In genomic region chr18:36189486-36189885, GRCh38 we compare ENCODE assay signal across 16 cellular contexts. TPM values are rescaled to one million over a fixed set of nuclear protein-coding genes. Genes with fewer than 3 reads are reported as not detected.
DNase-seq lines count a peak whose midpoint lies in the region; TF ChIP-seq lines count a peak whose summit lies in the region.
"Had no signal": no experiment of that assay in that cellular context is flagged by ENCODE, and none has a peak within 500 bp of the region (broad histone marks: within the 10 kb centered on the region; RNA-seq: fewer than 3 reads in every experiment).

No MANE protein-coding gene starts in this region.

- CTCF ChIA-PET in Caco-2 (lab: Charles Lee) = no interaction called here

- H3K4me3 Mint-ChIP-seq in Caco-2 (ENCODE audit: unreplicated experiment) (peak overlapping the region; percentile 65), nephron (peak overlapping the region; percentile 86 to 88 (median 88))

- H3K9me3 ChIP-seq in Caco-2 (no peaks in the 10 kb centered on the region), adipocyte (ENCODE audit: control insufficient read depth, low read length) (no peaks in the 10 kb centered on the region)
- H3K9me3 ChIP-seq: SJSA1 had no signal

- no peak overlapping the region for H3K9ac ChIP-seq in adipocyte (ENCODE audit: low read length)

- H3K27me3 ChIP-seq in Caco-2 (replicated peaks; ENCODE audit: control insufficient read depth, insufficient read depth, low read length) (no peaks in the 10 kb centered on the region), adipocyte (replicated peaks; ENCODE audit: control insufficient read depth, insufficient read depth, low read length) (peaks cover 3% of the 10 kb centered on the region)
- H3K27me3 ChIP-seq: SJSA1 had no signal

- 0 out of 2 replicates have a peak, but pooled peaks cover 5% of the 10 kb centered on the region for H3K4me1 ChIP-seq in Caco-2
- H3K4me1 ChIP-seq in adipocyte (ENCODE audit: control insufficient read depth, insufficient read depth, low read length) = peaks cover 14% of the 10 kb centered on the region

- no peaks in the 10 kb centered on the region for H3K9me3 Mint-ChIP-seq in Caco-2 (ENCODE audit: unreplicated experiment)
- H3K9me3 Mint-ChIP-seq in nephron = no peaks in the 10 kb centered on the region
- H3K9me3 Mint-ChIP-seq: CD4-positive, CD25-positive, alpha-beta regulatory T cell; HFFc6 had no signal

- no peaks in the 10 kb centered on the region for H3K36me3 Mint-ChIP-seq in Caco-2 (ENCODE audit: insufficient read depth, unreplicated experiment)
- H3K36me3 Mint-ChIP-seq in nephron (ENCODE audit: low read depth) = no peaks in the 10 kb centered on the region
- H3K36me3 Mint-ChIP-seq: CD4-positive, CD25-positive, alpha-beta regulatory T cell had no signal

- no TSS peak for BruUV-seq in Caco-2 (replicated peaks; lab: Mats Ljungman, UMichigan)

- POLR2A ChIA-PET in Caco-2 (lab: Charles Lee) = no interaction called here

- H3K27ac Mint-ChIP-seq in Caco-2 (ENCODE audit: unreplicated experiment) (no peak overlapping the region), nephron (no peak overlapping the region)
- H3K27ac Mint-ChIP-seq: B cell; CD4-positive, CD25-positive, alpha-beta regulatory T cell; HFFc6 had no signal

- H3K36me3 ChIP-seq in Caco-2 (ENCODE audit: control insufficient read depth, insufficient read depth, low read length) = no peaks in the 10 kb centered on the region
- no peaks in the 10 kb centered on the region for H3K36me3 ChIP-seq in adipocyte (ENCODE audit: control insufficient read depth, insufficient read depth, low read length, severe bottlenecking)
- H3K36me3 ChIP-seq: SJSA1 had no signal

- H3K4me3 ChIP-seq in Caco-2 (ENCODE audit: low read depth, low read length) (no peak overlapping the region), adipocyte (ENCODE audit: low read length) (peak overlapping the region; percentile 87)
- H3K4me3 ChIP-seq: SJSA1 had no signal

- peaks cover 10% of the 10 kb centered on the region for H3K4me1 Mint-ChIP-seq in Caco-2 (ENCODE audit: low read depth, unreplicated experiment)
- H3K4me1 Mint-ChIP-seq in nephron = peaks cover 17% of the 10 kb centered on the region

- DNase-seq in Caco-2 (no peak), Daoy (ENCODE audit: low read depth) (peak; percentile 56), adipocyte (ENCODE audit: low read depth) (no peak), activated gamma-delta T cell (lab: John Stamatoyannopoulos, UW) (no peak), H4 (ENCODE audit: low spot score) (no peak)
- DNase-seq in stimulated activated CD4-positive, alpha-beta T cell treated with anti-CD3 and anti-CD28 coated beads, Interleukin-1b, Interleukin-23, amount 100 ng/mL, for 48 hours = no peak
- DNase-seq: CD4-positive, CD25-positive, alpha-beta regulatory T cell; DMS79; HFFc6; NCI-H1436; NCI-H2081; NCI-H748 treated with DMSO at 0.1 percent for 48 hours had no signal

- TF ChIP-seq CTCF in Caco-2 (IDR thresholded peaks at IDR 0.05; ENCODE audit: insufficient read depth in 1 of 2, low read depth in 1 of 2, low read length in 1 of 2, severe bottlenecking in 1 of 2, unreplicated experiment in 1 of 2) = no peak
- no peak for TF ChIP-seq CTCF in nephron (IDR thresholded peaks at IDR 0.05; ENCODE audit: unreplicated experiment in 3 of 3)

- intact Hi-C loops in Caco-2 (cut with micrococcal nuclease; ENCODE audit: unreplicated experiment) = loop anchor here (5.0 kb wide), 2 partner anchors 62 to 93 kb away; partner anchors contain the start of genes ELP2 and SLC39A6

- H3K27me3 Mint-ChIP-seq in Caco-2 (ENCODE audit: insufficient read depth, unreplicated experiment) (no peaks in the 10 kb centered on the region), nephron (ENCODE audit: low read depth) (peaks cover 52% of the 10 kb centered on the region)

RNA-seq across cellular contexts. Expression of gene MOCOS, which starts 2.2 kb away (rescaled TPM):
- total RNA-seq in Caco-2 (2022) = 4.1 and 5.5 TPM in 2 replicates
- total RNA-seq in Daoy (2014; rRNA removed; shearing (Covaris generic)) = 4.4 and 4.5 TPM in 2 replicates
- total RNA-seq in H4 (2014; rRNA removed; shearing (Covaris generic)) = 18.7 and 19.0 TPM in 2 replicates
- total RNA-seq: CD4-positive, CD25-positive, alpha-beta regulatory T cell; G401 had no signal

RNA-seq across cellular contexts. Expression of gene ELP2, which starts 59.8 kb away (rescaled TPM):
- 43.2 and 45.9 TPM in 2 replicates for total RNA-seq in Caco-2 (2022)
- 77.4 and 80.6 TPM in 2 replicates for total RNA-seq in Daoy (2014; rRNA removed; shearing (Covaris generic))
- total RNA-seq in H4 (2014; rRNA removed; shearing (Covaris generic)) = 41.3 and 62.3 TPM in 2 replicates
